Comparison of ENCODE assay signal across 24 cellular contexts in the genomic region with DNA sequence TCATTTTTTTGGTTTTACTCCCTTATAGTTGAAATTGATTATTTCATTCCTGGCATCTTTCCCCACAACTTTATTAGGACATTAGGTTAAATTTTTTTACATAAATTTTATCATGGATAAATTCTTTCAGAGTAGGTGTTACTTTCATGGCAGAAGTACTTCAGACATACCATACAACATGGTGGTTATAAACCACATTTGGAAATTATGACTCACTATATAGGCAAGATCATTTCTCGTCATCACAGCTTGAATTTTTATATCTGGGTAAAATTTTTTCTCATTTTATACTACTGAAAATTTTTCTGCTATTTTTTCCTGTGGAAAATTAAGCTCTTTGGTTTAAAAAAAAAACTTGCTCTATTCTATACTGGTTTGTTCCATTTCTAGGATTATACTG.
"Had no signal": no experiment of that assay in that cellular context is flagged by ENCODE, and none has a peak within 500 bp of the region (broad histone marks: within the 10 kb centered on the region; RNA-seq: fewer than 3 reads in every experiment).

No MANE protein-coding gene starts in this region.

- H3K36me3 Mint-ChIP-seq: T-cell had no signal

- H3K4me3 ChIP-seq: gastroesophageal sphincter, heart left ventricle, lung, spleen, suprapubic skin, transverse colon, vagina had no signal

- H3K9me3 ChIP-seq: suprapubic skin, transverse colon, vagina had no signal

- H3K27ac ChIP-seq: brain microvascular endothelial cell, gastroesophageal sphincter, heart left ventricle, spleen, suprapubic skin, transverse colon, vagina had no signal

- H3K4me3 Mint-ChIP-seq: activated B cell treated with CpG ODN at 0.5 μM for 24 hours; activated CD4-positive, alpha-beta T cell treated with anti-CD3 and anti-CD28 coated beads, Interleukin-2, amount 10 ng/mL, durations not matched to agents 24 days and 14 days; nephron progenitor cell; T-cell had no signal

- H3K4me1 Mint-ChIP-seq: activated B cell treated with CpG ODN at 0.5 μM for 24 hours had no signal

- H3K36me3 ChIP-seq: brain microvascular endothelial cell, gastroesophageal sphincter, heart left ventricle, spleen, suprapubic skin, transverse colon, vagina had no signal

- ATAC-seq: gastroesophageal sphincter, heart left ventricle, left lobe of liver, SK-N-SH treated with all-trans-retinoic acid at 6 μM for 48 hours, T-cell had no signal

- H3K4me1 ChIP-seq: spleen, suprapubic skin, vagina had no signal

- H3K9me3 Mint-ChIP-seq: T-cell had no signal

- FAIRE-seq: colon, kidney had no signal

- H3K27me3 Mint-ChIP-seq: activated B cell treated with CpG ODN at 0.5 μM for 24 hours; activated CD4-positive, alpha-beta T cell treated with anti-CD3 and anti-CD28 coated beads, Interleukin-2, amount 10 ng/mL, durations not matched to agents 24 days and 14 days; T-cell had no signal

- H3K27ac Mint-ChIP-seq: activated B cell treated with CpG ODN at 0.5 μM for 24 hours; activated CD4-positive, alpha-beta T cell treated with anti-CD3 and anti-CD28 coated beads, Interleukin-2, amount 10 ng/mL, durations not matched to agents 24 days and 14 days; activated T-helper 2 cell treated with anti-CD3 and anti-CD28 coated beads, Interferon-gamma antibody, Interleukin-2, Interleukin-4, amounts not matched to agents 10 μg/mL and 5 μg/mL and 100 μg/mL, durations not matched to agents 14 hours and 24 hours and 36 hours; nephron progenitor cell; T-cell had no signal

- DNase-seq: activated B cell treated with CpG ODN at 0.5 μM for 24 hours; activated CD4-positive, alpha-beta T cell treated with anti-CD3 and anti-CD28 coated beads, Interleukin-2, amount 10 ng/mL, durations not matched to agents 24 days and 14 days; activated CD8-positive, alpha-beta memory T cell treated with anti-CD3 and anti-CD28 coated beads, Interleukin-2, amount 50 U/mL, for 4 hours; anterior cingulate cortex; brain microvascular endothelial cell; central memory CD4-positive, alpha-beta T cell; heart left ventricle; kidney; midbrain; nephron progenitor cell; nucleus accumbens; posterior cingulate gyrus; spleen; stimulated activated naive CD4-positive, alpha-beta T cell treated with Interleukin-2 at 50 U/mL for 16 hours; T-cell; transverse colon had no signal

- H3K27me3 ChIP-seq: brain microvascular endothelial cell, gastroesophageal sphincter, heart left ventricle, spleen, suprapubic skin, transverse colon, vagina had no signal
